8 cellular contexts compared by ENCODE assay signal in the genomic region with DNA sequence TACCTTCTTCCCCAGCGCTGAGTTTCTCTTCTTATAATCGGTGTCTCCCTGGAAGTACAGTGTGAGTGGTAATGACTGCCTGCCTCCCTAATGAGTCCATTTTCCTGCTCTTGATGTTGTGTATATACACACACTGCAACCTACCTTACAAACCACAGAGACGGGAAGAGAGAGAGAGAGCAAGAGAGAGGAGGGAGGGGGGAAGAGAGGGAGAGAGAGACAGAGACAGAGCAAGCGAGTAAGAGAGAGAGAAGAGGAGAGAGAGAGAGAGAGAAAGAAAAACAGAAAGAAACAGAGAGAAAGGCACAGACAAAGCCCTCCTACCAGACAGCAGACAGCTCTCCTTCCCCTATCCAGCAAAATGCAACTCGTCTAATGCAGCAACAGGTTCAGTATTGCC. TPM values are rescaled to one million over a fixed set of nuclear protein-coding genes. Genes with fewer than 3 reads are reported as not detected.
DNase-seq lines count a peak whose midpoint lies in the region; ATAC-seq and TF ChIP-seq lines count a peak whose summit lies in the region.

No MANE protein-coding gene starts in this region.

- no peak overlapping the region for H4K8ac ChIP-seq in mesendoderm (ENCODE audit: low read depth, low read length)

- 0 out of 2 replicates have a peak, but pooled peaks cover 2% of the 10 kb centered on the region for H3K4me1 ChIP-seq in BE2C
- no peaks in the 10 kb centered on the region for H3K4me1 ChIP-seq in mesendoderm (ENCODE audit: control insufficient read depth, low read depth, low read length)
- peaks cover 3 to 41% (median 21%) of the 10 kb centered on the region in 4 donors for H3K4me1 ChIP-seq in transverse colon

- H3K4me3 ChIP-seq in BE2C (ENCODE audit: low read depth, low read length) (peak overlapping the region; percentile 53), mesendoderm (ENCODE audit: low read length) (no peak overlapping the region), transverse colon (peak overlapping the region in 3 of 4 donors; percentile 24 to 51 (median 30))

- H2AK5ac ChIP-seq in mesendoderm (ENCODE audit: low read length): no peak overlapping the region

- H3K4ac ChIP-seq in mesendoderm (ENCODE audit: low read depth, low read length): no peak overlapping the region

- no peak overlapping the region for H3K23ac ChIP-seq in mesendoderm (ENCODE audit: low read length)

- no peak overlapping the region for H2BK15ac ChIP-seq in mesendoderm (replicated peaks; ENCODE audit: low read depth)

- H3K18ac ChIP-seq in mesendoderm (ENCODE audit: low read length): no peak overlapping the region

- H4K5ac ChIP-seq in mesendoderm (ENCODE audit: low read length): no peak overlapping the region

- TF ChIP-seq POLR2A in transverse colon (IDR thresholded peaks at IDR 0.05): no peak

- H3K27ac ChIP-seq in mesendoderm (ENCODE audit: low read depth, low read length) (no peak overlapping the region), transverse colon (peak overlapping the region; percentile 71 to 83 (median 77))

- H3K56ac ChIP-seq in mesendoderm (ENCODE audit: low read length): no peak overlapping the region

- intact Hi-C loops in transverse colon (cut with DNase I; ENCODE audit: low total_unique reads): no loop called here

- no peak for TF ChIP-seq CTCF in BE2C (IDR thresholded peaks at IDR 0.05; ENCODE audit: low read depth, low read length)
- no peak for TF ChIP-seq CTCF in transverse colon (IDR thresholded peaks at IDR 0.05)
- no peak for TF ChIP-seq CTCF in GM13977 (IDR thresholded peaks at IDR 0.05; ENCODE audit: extremely low read depth, insufficient read depth, missing control alignments)

- DNase-seq in BE2C (no peak), SHP77 (lab: John Stamatoyannopoulos, UW) (peak; percentile 72 to 86), dermis microvascular lymphatic vessel endothelial cell (ENCODE audit: low read depth in 2 of 2) (peak; percentile 25 to 31), mesendoderm (peak; percentile 7), transverse colon (no peak), GM13977 (ENCODE audit: low spot score) (no peak)

- H3K27me3 ChIP-seq in BE2C (no peaks in the 10 kb centered on the region), mesendoderm (ENCODE audit: insufficient read depth, low read length, poor library complexity) (no peaks in the 10 kb centered on the region), transverse colon (no peaks in the 10 kb centered on the region)

- no CpG with 5 or more reads among the region's 5 CpGs for WGBS in mesendoderm (ENCODE audit: extremely low coverage, insufficient coverage, low lambda C conversion rate)
- 0 to 4% methylated on average over 4 to 5 of the region's 5 CpGs for WGBS in transverse colon (ENCODE audit: low coverage in 1 of 2), 2 donors

- H3K9me3 ChIP-seq in BE2C: no peaks in the 10 kb centered on the region
- H3K9me3 ChIP-seq in transverse colon: no peaks in the 10 kb centered on the region

- in situ Hi-C loops in transverse colon (cut with MboI; ENCODE audit: low pct_ligation_motif_present in 1 of 4, low pct_unique_long_range_greater_than_20kb in 1 of 4, low sequenced_read_pairs in 3 of 4): no loop called here
- in situ Hi-C loops in GM13977 (cut with MboI; ENCODE audit: low pct_unique_long_range_greater_than_20kb, low sequenced_read_pairs, unreplicated experiment): no loop called here

- H3K9ac ChIP-seq in mesendoderm (ENCODE audit: low read length): no peak overlapping the region

- H3K79me2 ChIP-seq in mesendoderm (ENCODE audit: control insufficient read depth, insufficient read depth, low read length): no peaks in the 10 kb centered on the region

- H3K36me3 ChIP-seq in BE2C (no peaks in the 10 kb centered on the region), mesendoderm (ENCODE audit: control insufficient read depth, insufficient read depth, low read length) (no peaks in the 10 kb centered on the region), transverse colon (no peaks in the 10 kb centered on the region)

- no peak overlapping the region for H3K4me2 ChIP-seq in mesendoderm (ENCODE audit: low read length)

- ATAC-seq in GM18870 (IDR thresholded peaks at IDR 0.05; ENCODE audit: unreplicated experiment): peak; percentile 47
- peak; percentile 68 for ATAC-seq in HG03457 (IDR thresholded peaks at IDR 0.05; ENCODE audit: unreplicated experiment)

- no peak overlapping the region for H2BK5ac ChIP-seq in mesendoderm (ENCODE audit: low read length)

- no peaks in the 10 kb centered on the region for H3K79me1 ChIP-seq in mesendoderm (ENCODE audit: low read length)

- no peak for TF ChIP-seq EP300 in transverse colon (IDR thresholded peaks at IDR 0.05; ENCODE audit: low read depth)

- no peak overlapping the region for H2BK120ac ChIP-seq in mesendoderm (ENCODE audit: low read depth, low read length)

RNA-seq across cellular contexts. Expression of gene ZBTB20, which starts 46.9 kb away (rescaled TPM):
- 1.4 TPM for polyA plus RNA-seq in BE2C (2012; ENCODE audit: insufficient read depth, insufficient read length, low read depth)
- total RNA-seq in dermis microvascular lymphatic vessel endothelial cell (8.7 and 12.5 TPM in 2 replicates), transverse colon (10 to 100 TPM; 44.6 to 50.5 (median 46.4) TPM)
- 0.13 TPM for polyA plus RNA-seq in mesendoderm (2013, experiment 1 of 2)
- polyA plus RNA-seq in mesendoderm (2013, experiment 2 of 2): 0.24 TPM

Comparison
In these comparisons a context has a peak if more than half of its experiments do, and no peak if none do; other contexts are left out.
1. DNase-seq: peak in SHP77 (2 of 2), dermis microvascular lymphatic vessel endothelial cell (2 of 2) and mesendoderm (single experiment); none in BE2C (single experiment), transverse colon (single experiment) and GM13977 (single experiment).